Comparison of ENCODE assay signal across 11 cellular contexts in the genomic region with DNA sequence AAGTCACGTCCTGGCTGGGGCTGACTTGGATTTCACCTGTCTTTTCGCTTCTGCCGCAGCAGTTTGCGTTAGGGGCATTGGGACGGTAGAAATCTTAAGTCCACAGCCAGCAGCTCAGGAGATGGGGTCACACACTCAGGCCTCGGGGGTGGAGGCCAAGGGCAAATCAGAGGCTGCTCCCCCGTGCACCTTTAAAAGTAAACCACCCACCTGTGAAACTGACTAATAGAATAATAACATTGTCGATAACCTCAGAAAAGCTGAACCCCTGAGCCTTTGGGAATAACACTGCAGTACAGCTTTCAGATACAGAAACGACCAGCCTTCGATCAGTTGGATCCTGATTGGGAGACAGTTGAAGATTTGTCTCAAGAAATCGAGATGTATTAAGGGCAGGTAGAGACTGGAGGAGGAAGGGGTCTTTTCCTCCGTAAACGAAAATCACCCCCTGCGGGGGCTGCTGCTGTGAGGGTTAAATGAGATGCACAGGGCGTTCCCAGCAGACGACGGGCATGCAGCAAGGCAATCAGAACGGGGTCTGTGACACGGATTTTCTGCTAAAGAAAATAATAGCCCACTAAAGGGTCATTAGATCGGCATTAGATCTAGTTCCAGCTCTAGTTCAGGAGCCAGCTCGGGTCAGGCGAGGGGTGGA. TPM values are rescaled to one million over a fixed set of nuclear protein-coding genes. Genes with fewer than 3 reads are reported as not detected.
A peak's percentile ranks its signal among the peaks of the same experiment; 100 is the strongest.
DNase-seq lines count a peak whose midpoint lies in the region; ATAC-seq and TF ChIP-seq lines count a peak whose summit lies in the region.
"Had no signal": no experiment of that assay in that cellular context is flagged by ENCODE, and none has a peak within 500 bp of the region (broad histone marks: within the 10 kb centered on the region; RNA-seq: fewer than 3 reads in every experiment).

No MANE protein-coding gene starts in this region.

- H3F3A ChIP-seq in GM23338 (replicated peaks; ENCODE audit: low read depth), result 0 out of 2 replicates have a peak, but pooled peaks cover 5% of the 10 kb centered on the region

- H3K4me3 Mint-ChIP-seq in CD4-positive, alpha-beta T cell, result no peak overlapping the region
- peak overlapping the region; percentile 62; the same call in 1 of the 3 replicates for H3K4me3 Mint-ChIP-seq in GM23338
- H3K4me3 Mint-ChIP-seq in activated B cell treated with CpG ODN at 0.5 μM for 24 hours, result peak overlapping the region; percentile 46
- no peak overlapping the region for H3K4me3 Mint-ChIP-seq in natural killer cell

- POLR2A ChIA-PET in CD4-positive, alpha-beta T cell (lab: Charles Lee), result interaction anchor here (1.0 to 1.5 kb wide), 2 partner anchors 144 to 299 kb away, joined by 3 read pairs; no protein-coding TSS in a partner anchor
- POLR2A ChIA-PET in activated B cell treated with CpG ODN at 0.5 μM for 24 hours (lab: Charles Lee), result interaction anchor here (1.2 to 1.7 kb wide), 5 partner anchors 14 to 264 kb away, joined by 4 to 7 read pairs (median 6); a partner anchor contains a TSS

- no peak for ATAC-seq in CD4-positive, alpha-beta T cell (ENCODE audit: poor library complexity)
- ATAC-seq in GM23338 (no peak), activated B cell treated with CpG ODN at 0.5 μM for 24 hours (ENCODE audit: low read depth) (no peak), natural killer cell (no peak), GM21825 (IDR thresholded peaks at IDR 0.05; ENCODE audit: unreplicated experiment) (no peak)

- H2AFZ ChIP-seq in GM23338, result no peak overlapping the region
- H2AFZ ChIP-seq: hepatocyte had no signal

- no peaks in the 10 kb centered on the region for H4K20me1 ChIP-seq in GM23338 (replicated peaks; ENCODE audit: insufficient read depth)

- H3K79me2 ChIP-seq in GM23338 (replicated peaks; ENCODE audit: insufficient read depth), result no peaks in the 10 kb centered on the region
- H3K79me2 ChIP-seq: hepatocyte had no signal

- H3K27me3 Mint-ChIP-seq in CD4-positive, alpha-beta T cell, result no peaks in the 10 kb centered on the region
- H3K27me3 Mint-ChIP-seq in GM23338 (ENCODE audit: insufficient read depth, low read depth, poor library complexity) (peaks cover 11% of the 10 kb centered on the region), activated B cell treated with CpG ODN at 0.5 μM for 24 hours (no peaks in the 10 kb centered on the region), natural killer cell (ENCODE audit: low read depth in 2 of 2) (no peaks in the 10 kb centered on the region)

- CTCF ChIA-PET in CD4-positive, alpha-beta T cell (lab: Charles Lee), result interaction anchor here (1.4 to 1.8 kb wide), 2 partner anchors 144 to 265 kb away, joined by 5 to 6 read pairs; no protein-coding TSS in a partner anchor
- CTCF ChIA-PET in activated B cell treated with CpG ODN at 0.5 μM for 24 hours (lab: Charles Lee), result interaction anchor here (0.8 to 7.6 kb wide), 12 partner anchors 9 to 264 kb away, joined by 3 to 99 read pairs (median 6); a partner anchor contains a TSS

- intact Hi-C loops in CD4-positive, alpha-beta T cell (cut with DNase I, micrococcal nuclease), result loop anchor here (1.0 to 10.0 kb wide), 4 partner anchors 13 to 655 kb away; a partner anchor contains a TSS
- intact Hi-C loops in activated B cell treated with CpG ODN at 0.5 μM for 24 hours (cut with micrococcal nuclease), result loop anchor here (1.0 to 10.0 kb wide), 9 partner anchors 14 to 775 kb away; a partner anchor contains a TSS
- intact Hi-C loops in natural killer cell (cut with micrococcal nuclease), result loop anchor here (1.0 kb wide), 2 partner anchors 149 to 265 kb away; no protein-coding TSS in a partner anchor

- no peaks in the 10 kb centered on the region for H3K27me3 ChIP-seq in CD4-positive, alpha-beta T cell (ENCODE audit: control insufficient read depth, insufficient read depth, low read length)
- H3K27me3 ChIP-seq in GM23338 (ENCODE audit: insufficient read depth) (no peaks in the 10 kb centered on the region), BE2C (0 out of 2 replicates have a peak, but pooled peaks cover under 1% of the 10 kb centered on the region)
- H3K27me3 ChIP-seq: adrenal gland, hepatocyte had no signal

- no peaks in the 10 kb centered on the region for H3K9me3 Mint-ChIP-seq in CD4-positive, alpha-beta T cell
- H3K9me3 Mint-ChIP-seq in GM23338, result no peaks in the 10 kb centered on the region
- no peaks in the 10 kb centered on the region for H3K9me3 Mint-ChIP-seq in activated B cell treated with CpG ODN at 0.5 μM for 24 hours
- H3K9me3 Mint-ChIP-seq in natural killer cell, result no peaks in the 10 kb centered on the region

- peaks cover 40% of the 10 kb centered on the region for H3K36me3 Mint-ChIP-seq in CD4-positive, alpha-beta T cell (ENCODE audit: low read depth)
- no peaks in the 10 kb centered on the region for H3K36me3 Mint-ChIP-seq in GM23338 (ENCODE audit: low read depth)
- H3K36me3 Mint-ChIP-seq in activated B cell treated with CpG ODN at 0.5 μM for 24 hours (ENCODE audit: low read depth), result peaks cover 21% of the 10 kb centered on the region
- peaks cover 7% of the 10 kb centered on the region for H3K36me3 Mint-ChIP-seq in natural killer cell

- H3K4me1 ChIP-seq in GM23338 (ENCODE audit: insufficient read depth) (no peaks in the 10 kb centered on the region), BE2C (no peaks in the 10 kb centered on the region)
- H3K4me1 ChIP-seq: adrenal gland had no signal

- no peak overlapping the region; the same call in 1 of the 2 replicates for H3K4me2 ChIP-seq in GM23338
- H3K4me2 ChIP-seq: hepatocyte, KMS-11 had no signal

- H3K36me3 ChIP-seq in GM23338 (ENCODE audit: insufficient read depth), result no peaks in the 10 kb centered on the region
- no peaks in the 10 kb centered on the region for H3K36me3 ChIP-seq in BE2C

- H3K4me1 Mint-ChIP-seq in CD4-positive, alpha-beta T cell (ENCODE audit: low read depth), result peaks cover 10% of the 10 kb centered on the region
- H3K4me1 Mint-ChIP-seq in GM23338, result peaks cover 16% of the 10 kb centered on the region; the same call in 2 of the 3 replicates
- H3K4me1 Mint-ChIP-seq in activated B cell treated with CpG ODN at 0.5 μM for 24 hours, result peaks cover 26% of the 10 kb centered on the region
- peaks cover 5 to 14% of the 10 kb centered on the region in 2 donors for H3K4me1 Mint-ChIP-seq in natural killer cell

- peak; percentile 21 for TF ChIP-seq CTCF in CD4-positive, alpha-beta T cell (IDR thresholded peaks at IDR 0.05)
- TF ChIP-seq CTCF in GM23338 (conservative IDR thresholded peaks at IDR 0.05; ENCODE audit: low read depth in 2 of 2) (no peak), activated B cell treated with CpG ODN at 0.5 μM for 24 hours (IDR thresholded peaks at IDR 0.05) (no peak), natural killer cell (IDR thresholded peaks at IDR 0.05) (no peak), BE2C (IDR thresholded peaks at IDR 0.05; ENCODE audit: low read depth, low read length) (no peak)

- in situ Hi-C loops in ACHN (cut with HindIII; ENCODE audit: low pct_ligation_motif_present, low pct_unique_long_range_greater_than_20kb, low sequenced_read_pairs), result no loop called here

- no peak for DNase-seq in CD4-positive, alpha-beta T cell
- no peak for DNase-seq in GM23338 (ENCODE audit: low spot score)
- DNase-seq in activated B cell treated with CpG ODN at 0.5 μM for 24 hours, result no peak
- no peak for DNase-seq in natural killer cell
- DNase-seq in ACHN, result no peak
- DNase-seq in AG08395 (ENCODE audit: low spot score), result no peak
- no peak for DNase-seq in BE2C

- H3K27ac Mint-ChIP-seq in CD4-positive, alpha-beta T cell, result no peak overlapping the region
- H3K27ac Mint-ChIP-seq in GM23338 (no peak overlapping the region), activated B cell treated with CpG ODN at 0.5 μM for 24 hours (peak overlapping the region; percentile 50), natural killer cell (peak overlapping the region; percentile 41 to 66)

- H3K4me3 ChIP-seq in GM23338 (no peak overlapping the region), BE2C (ENCODE audit: low read depth, low read length) (no peak overlapping the region)
- H3K4me3 ChIP-seq: adrenal gland, hepatocyte had no signal

- no peak overlapping the region for H3K27ac ChIP-seq in CD4-positive, alpha-beta T cell (ENCODE audit: low read depth, low read length)
- no peak overlapping the region for H3K27ac ChIP-seq in GM23338 (ENCODE audit: low read depth)
- H3K27ac ChIP-seq: adrenal gland, hepatocyte, KMS-11 had no signal

- no peaks in the 10 kb centered on the region for H3K9me2 ChIP-seq in GM23338 (ENCODE audit: insufficient read depth)

- no peaks in the 10 kb centered on the region for H3K9me3 ChIP-seq in CD4-positive, alpha-beta T cell (ENCODE audit: control insufficient read depth, low read length)
- H3K9me3 ChIP-seq in BE2C, result no peaks in the 10 kb centered on the region
- H3K9me3 ChIP-seq: adrenal gland had no signal

TF ChIP-seq in GM23338, 12 proteins besides CTCF, POLR2A, EP300 and RAD21:
- TF ChIP-seq STAT1 (IDR thresholded peaks at IDR 0.05; ENCODE audit: unreplicated experiment), result no peak
- no peak for TF ChIP-seq CREB1 (CRISPR knock-in tag; IDR thresholded peaks at IDR 0.05; ENCODE audit: low read depth)

RNA-seq across cellular contexts. Expression of a gene that starts 16.4 kb away (rescaled TPM):
- 100 to 1,000 TPM; 107 to 113 TPM for total RNA-seq in CD4-positive, alpha-beta T cell
- 5.0 and 6.4 TPM in 2 replicates for total RNA-seq in GM23338 (2014; rRNA removed; shearing (Covaris generic))
- 2.7 and 3.9 TPM in 2 replicates for polyA plus RNA-seq in GM23338 (2016; fragmentation: Nextera tagmentation; extraction: Ambion mirVana)
- 49.0 and 52.6 TPM in 2 replicates for total RNA-seq in activated B cell treated with CpG ODN at 0.5 μM for 24 hours
- 10 to 100 TPM; 35.8 to 47.4 (median 37.1) TPM for total RNA-seq in natural killer cell
- 2.1 TPM for polyA plus RNA-seq in BE2C (2012; ENCODE audit: insufficient read depth, insufficient read length, low read depth)

Comparison
In these comparisons a context has a peak if more than half of its experiments do, and no peak if none do; other contexts are left out.
1. H3K27ac Mint-ChIP-seq: peak in activated B cell treated with CpG ODN at 0.5 μM for 24 hours (single experiment) and natural killer cell (2 of 2); none in CD4-positive, alpha-beta T cell (single experiment) and GM23338 (single experiment).
2. H3K4me3 Mint-ChIP-seq: peak in GM23338 (single experiment) and activated B cell treated with CpG ODN at 0.5 μM for 24 hours (single experiment); none in CD4-positive, alpha-beta T cell (single experiment) and natural killer cell (single experiment).